8 cellular contexts compared by ENCODE assay signal in the genomic region with DNA sequence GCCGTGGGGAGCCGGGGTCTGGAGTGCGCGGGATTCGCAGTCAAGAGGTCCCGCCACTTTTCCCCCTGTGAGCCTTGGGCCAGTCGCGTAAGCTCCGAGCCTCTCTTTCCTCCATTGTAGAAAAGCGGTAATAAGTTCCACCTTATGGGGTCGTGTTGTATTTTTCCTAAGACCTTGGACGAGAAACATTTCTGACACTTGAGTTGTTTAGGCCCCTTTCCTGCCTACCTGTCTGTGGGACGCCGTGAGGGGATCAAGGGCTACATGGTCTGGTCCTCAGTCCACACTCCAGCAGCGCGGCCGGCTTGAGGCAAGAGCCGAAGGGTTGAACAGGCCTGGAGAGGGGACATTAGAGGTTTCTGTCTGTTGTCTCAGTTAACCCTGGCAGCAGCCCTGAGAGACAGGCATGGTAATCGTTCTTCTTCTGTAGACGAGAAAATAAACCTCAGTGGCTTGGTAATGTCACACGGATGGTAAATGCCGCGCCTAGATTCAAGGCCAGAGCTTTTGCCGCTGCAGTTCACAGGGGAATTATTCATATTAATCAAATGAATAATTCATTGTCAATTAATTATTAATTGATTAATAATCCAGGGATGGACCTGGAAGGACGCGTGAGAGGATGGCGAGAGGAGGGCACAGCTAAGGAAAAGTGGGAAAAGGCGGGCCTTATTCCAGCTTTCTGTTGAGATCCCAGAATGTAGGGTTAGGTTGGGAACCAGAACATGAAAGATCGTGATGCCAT. TPM values are rescaled to one million over a fixed set of nuclear protein-coding genes. Genes with fewer than 3 reads are reported as not detected.
DNase-seq lines count a peak whose midpoint lies in the region; ATAC-seq and TF ChIP-seq lines count a peak whose summit lies in the region.

No MANE protein-coding gene starts in this region.

- H3K36me3 ChIP-seq in DND-41 (ENCODE audit: insufficient read depth, low read length) (peaks cover 63% of the 10 kb centered on the region), skeletal muscle tissue (ENCODE audit: control insufficient read depth in 3 of 3, insufficient read depth in 3 of 3, low read length in 3 of 3) (peaks cover 25 to 29% (median 27%) of the 10 kb centered on the region in 3 donors)

- H3K9me3 ChIP-seq in DND-41 (ENCODE audit: insufficient read depth, low read length, severe bottlenecking): no peaks in the 10 kb centered on the region
- H3K9me3 ChIP-seq in skeletal muscle tissue (ENCODE audit: control insufficient read depth in 3 of 3, low read length in 3 of 3): no peaks in the 10 kb centered on the region

- H4K20me1 ChIP-seq in DND-41 (ENCODE audit: insufficient read depth, low read length): peaks cover 39% of the 10 kb centered on the region

- peak overlapping the region; percentile 49 to 98 for H3K27ac Mint-ChIP-seq in T-cell

- H3K27me3 Mint-ChIP-seq in T-cell: no peaks in the 10 kb centered on the region

- CTCF ChIA-PET in T-cell (lab: Charles Lee): interaction anchor here (0.5 to 2.1 kb wide), 7 partner anchors 8 to 545 kb away, joined by 3 to 9 read pairs (median 6); a partner anchor contains a TSS

- ATAC-seq in DND-41 (ENCODE audit: insufficient read depth, low read depth) (peak; percentile 58), T-cell (replicated peaks in 1 of 4) (peak in 3 of 4 experiments; percentile 1 to 16 (median 14))

- H3K27me3 ChIP-seq in DND-41 (ENCODE audit: insufficient read depth, low read length, poor library complexity): no peaks in the 10 kb centered on the region
- H3K27me3 ChIP-seq in skeletal muscle tissue (ENCODE audit: control insufficient read depth in 3 of 3, insufficient read depth in 3 of 3, low read length in 3 of 3): no peaks in the 10 kb centered on the region

- H3K9me3 Mint-ChIP-seq in T-cell: no peaks in the 10 kb centered on the region

- H3K4me1 Mint-ChIP-seq in T-cell: peaks cover 27 to 43% (median 40%) of the 10 kb centered on the region in 3 donors

- H3K9ac ChIP-seq in DND-41 (ENCODE audit: low read depth, low read length) (peak overlapping the region; percentile 94), skeletal muscle tissue (ENCODE audit: low read depth in 1 of 3, low read length in 3 of 3) (peak overlapping the region; percentile 93 to 98 (median 95))

- TF ChIP-seq CTCF in DND-41 (IDR thresholded peaks at IDR 0.05; ENCODE audit: borderline replicate concordance, extremely low read depth, low read length, poor library complexity, severe bottlenecking) (no peak), HFF-Myc (IDR thresholded peaks at IDR 0.05; ENCODE audit: low read depth, low read length, missing control alignments) (no peak), foreskin fibroblast (IDR thresholded peaks at IDR 0.05; ENCODE audit: low read depth, low read length) (no peak)

- peaks cover 23% of the 10 kb centered on the region for H3K36me3 Mint-ChIP-seq in T-cell

- POLR2A ChIA-PET in T-cell (lab: Charles Lee): interaction anchor here (0.6 to 0.8 kb wide), 4 partner anchors 8 to 749 kb away, joined by 3 to 6 read pairs (median 3); a partner anchor contains a TSS

- peak overlapping the region; percentile 91 for H3K4me2 ChIP-seq in DND-41 (ENCODE audit: insufficient read depth, low read length)

- H3K27ac ChIP-seq in DND-41 (ENCODE audit: low read length) (peak overlapping the region; percentile 99), skeletal muscle tissue (ENCODE audit: low read depth, low read length) (peak overlapping the region; percentile 92)

- peak overlapping the region; percentile 83 to 98 (median 89) for H3K4me3 Mint-ChIP-seq in T-cell

- H3K4me1 ChIP-seq in DND-41 (ENCODE audit: insufficient read depth, low read length) (peaks cover 60% of the 10 kb centered on the region), skeletal muscle tissue (ENCODE audit: control insufficient read depth in 3 of 3, insufficient read depth in 3 of 3, low read length in 3 of 3) (peaks cover 12 to 20% (median 15%) of the 10 kb centered on the region in 3 donors)

- H3K79me2 ChIP-seq in DND-41 (ENCODE audit: insufficient read depth, low read length): peaks cover 91% of the 10 kb centered on the region

- no peak for DNase-seq in DND-41
- no peak for DNase-seq in HFF-Myc (ENCODE audit: extremely low read depth, low read depth)
- DNase-seq in T-cell: no peak
- peak in 1 of 2 donors; percentile 17 for DNase-seq in foreskin fibroblast
- no peak for DNase-seq in activated effector memory CD4-positive, alpha-beta T cell treated with Interleukin-2 at 50 U/mL for 16 hours
- DNase-seq in medulla oblongata (ENCODE audit: extremely low spot score): no peak
- DNase-seq in NCI-H1930 (lab: John Stamatoyannopoulos, UW): no peak

- peak overlapping the region; percentile 90 for H2AFZ ChIP-seq in DND-41 (ENCODE audit: low read depth, low read length)

- peak overlapping the region; percentile 68 to 82 for H3K4me3 ChIP-seq in DND-41 (ENCODE audit: low read depth in 1 of 2, low read length in 2 of 2)
- peak overlapping the region; percentile 99 for H3K4me3 ChIP-seq in HFF-Myc (replicated peaks; ENCODE audit: low read depth, low read length)
- H3K4me3 ChIP-seq in foreskin fibroblast (ENCODE audit: low read depth in 1 of 2, low read length in 2 of 2): peak overlapping the region; percentile 92 to 93
- H3K4me3 ChIP-seq in skeletal muscle tissue (ENCODE audit: low read length in 3 of 3): peak overlapping the region; percentile 85 to 98 (median 96)

RNA-seq across cellular contexts. Expression of a gene that starts 0.5 kb away (rescaled TPM):
- total RNA-seq in T-cell: 10 to 100 TPM in 4 of 5 donors, 1 to 10 TPM in 1; 8.5 to 12.6 (median 10.9) TPM
- total RNA-seq in skeletal muscle tissue: 11.0 TPM

RNA-seq across cellular contexts. Expression of a gene that starts 0.9 kb away (rescaled TPM):
- total RNA-seq in T-cell (10 to 100 TPM; 68.1 to 96.0 (median 87.8) TPM), skeletal muscle tissue (118 TPM)

RNA-seq across cellular contexts. Expression of a gene that starts 23.5 kb away (rescaled TPM):
- total RNA-seq in T-cell (1 to 10 TPM; 1.9 to 8.8 (median 2.9) TPM), skeletal muscle tissue (16.2 TPM)

RNA-seq across cellular contexts. Expression of a gene that starts 34.8 kb away (rescaled TPM):
- total RNA-seq in T-cell: 10 to 100 TPM in 1 of 5 donors, 1 to 10 TPM in 4; 1.9 to 20.9 (median 2.7) TPM
- total RNA-seq in skeletal muscle tissue: 41.2 TPM

RNA-seq across cellular contexts. Expression of a gene that starts 40.8 kb away (rescaled TPM):
- 1 to 10 TPM in 4 of 5 donors, under 1 TPM in 1; 0.95 to 4.9 (median 1.5) TPM for total RNA-seq in T-cell
- total RNA-seq in skeletal muscle tissue: not detected
